ENCODE assay signal across 8 cellular contexts in the genomic region with DNA sequence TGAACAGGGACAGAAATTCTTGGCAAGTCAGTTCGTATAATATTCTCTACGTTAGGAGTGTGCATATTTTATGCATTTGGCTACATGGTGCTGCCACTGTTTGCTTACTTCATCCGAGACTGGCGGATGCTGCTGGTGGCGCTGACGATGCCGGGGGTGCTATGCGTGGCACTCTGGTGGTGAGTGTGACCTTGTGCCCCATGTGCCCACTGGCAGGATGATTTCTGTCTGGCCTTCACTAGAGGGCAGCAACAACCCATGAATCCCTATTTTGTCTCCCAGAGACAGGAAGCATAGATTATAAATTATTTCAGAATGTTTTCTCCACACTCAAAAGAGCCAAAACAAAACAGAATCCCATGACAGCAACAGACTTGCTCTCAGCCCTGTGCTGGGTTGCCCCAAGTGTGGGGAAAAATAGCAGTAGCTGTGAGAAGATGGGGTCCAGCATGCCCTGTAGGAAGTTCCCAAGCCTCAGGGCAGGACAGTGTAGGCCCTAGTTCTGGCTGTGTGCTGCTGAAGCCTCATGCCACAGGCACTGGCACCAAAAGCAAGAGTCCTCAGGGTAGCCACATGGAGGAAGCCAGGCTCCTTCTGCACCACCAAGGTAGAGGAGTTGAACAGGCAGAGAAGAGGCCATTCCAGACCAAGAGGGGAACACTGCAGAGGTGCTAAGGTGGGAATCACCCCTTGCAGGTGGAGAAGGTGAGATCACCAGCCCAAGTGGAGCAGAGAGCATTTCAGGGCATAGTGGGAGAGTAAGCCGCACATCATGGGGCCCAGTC. TPM values are rescaled to one million over a fixed set of nuclear protein-coding genes. Genes with fewer than 3 reads are reported as not detected.
DNase-seq lines count a peak whose midpoint lies in the region; ATAC-seq and TF ChIP-seq lines count a peak whose summit lies in the region.

No MANE protein-coding gene starts in this region.

- H3K4me1 Mint-ChIP-seq in osteocyte (ENCODE audit: unreplicated experiment), result peaks cover 53% of the 10 kb centered on the region

- no peak for TF ChIP-seq EP300 in tibial nerve (IDR thresholded peaks at IDR 0.05)

- intact Hi-C loops in Panc1 (cut with micrococcal nuclease; ENCODE audit: unreplicated experiment), result loop anchor here (1.0 to 10.0 kb wide), 2 partner anchors 116 to 439 kb away; no protein-coding TSS in a partner anchor

- peaks cover 1% of the 10 kb centered on the region for H3K36me3 Mint-ChIP-seq in osteocyte (ENCODE audit: unreplicated experiment)

- H3K36me3 ChIP-seq in Panc1 (ENCODE audit: control insufficient read depth, insufficient read depth, low read length), result no peaks in the 10 kb centered on the region
- H3K36me3 ChIP-seq in tibial nerve, result peaks cover 0 to 23% (median 0%) of the 10 kb centered on the region in 3 donors

- no peak for TF ChIP-seq POLR2A in tibial nerve (IDR thresholded peaks at IDR 0.05)

- H3K9me3 Mint-ChIP-seq in osteocyte (ENCODE audit: unreplicated experiment), result no peaks in the 10 kb centered on the region

- CTCF ChIA-PET in Panc1 (lab: Charles Lee), result interaction anchor here (4.2 kb wide), 1 partner anchor 116 kb away, joined by 20 read pairs; no protein-coding TSS in a partner anchor

- in situ Hi-C loops in Panc1 (cut with HindIII; ENCODE audit: low pct_unique_long_range_greater_than_20kb, low sequenced_read_pairs), result loop anchor here (25.0 kb wide), 1 partner anchor 102 kb away; a partner anchor contains a TSS

- H3K27me3 Mint-ChIP-seq in osteocyte (ENCODE audit: unreplicated experiment), result no peaks in the 10 kb centered on the region

- no TSS peak for BruUV-seq in Panc1 (replicated peaks; lab: Mats Ljungman, UMichigan)

- H3K27me3 ChIP-seq in Panc1 (ENCODE audit: control insufficient read depth, insufficient read depth, low read length), result no peaks in the 10 kb centered on the region
- no peaks in the 10 kb centered on the region for H3K27me3 ChIP-seq in tibial nerve

- POLR2A ChIA-PET in Panc1 (lab: Charles Lee), result no interaction called here

- no peak overlapping the region for H3K27ac ChIP-seq in Panc1 (ENCODE audit: low read length)
- peak overlapping the region in 2 of 4 donors; percentile 37 to 75 for H3K27ac ChIP-seq in tibial nerve

- DNase-seq in DMS 273 (lab: John Stamatoyannopoulos, UW; ENCODE audit: unreplicated experiment) (peak; percentile 78), HFF-Myc (ENCODE audit: extremely low read depth, low read depth) (peak; percentile 53), Panc1 (ENCODE audit: low read depth, low spot score) (no peak), fibroblast of the aortic adventitia (ENCODE audit: low read depth) (peak; percentile 78), osteocyte (ENCODE audit: extremely low spot score, unreplicated experiment) (no peak), tibial nerve (ENCODE audit: low spot score in 2 of 2) (no peak)
- DNase-seq in activated T-helper 9 cell treated with anti-CD3 and anti-CD28 coated beads, Interleukin-2, amount 50 U/mL, for 16 hours (ENCODE audit: low read depth), result peak; percentile 38

- peaks cover 40% of the 10 kb centered on the region for H3K4me1 ChIP-seq in Panc1 (ENCODE audit: control insufficient read depth, insufficient read depth, low read length)
- peaks cover 0 to 45% (median 31%) of the 10 kb centered on the region in 4 donors for H3K4me1 ChIP-seq in tibial nerve

- TF ChIP-seq CTCF in HFF-Myc (IDR thresholded peaks at IDR 0.05; ENCODE audit: low read depth, low read length, missing control alignments) (peak; percentile 67), Panc1 (IDR thresholded peaks at IDR 0.05) (peak; percentile 85), fibroblast of the aortic adventitia (IDR thresholded peaks at IDR 0.05; ENCODE audit: insufficient read depth, low read length) (peak; percentile 77), osteocyte (IDR thresholded peaks at IDR 0.05) (peak; percentile 83), tibial nerve (IDR thresholded peaks at IDR 0.05) (peak; percentile 68 to 81 (median 71))

- H3K27ac Mint-ChIP-seq in osteocyte (ENCODE audit: unreplicated experiment), result peak overlapping the region; percentile 91

- H3K4me3 ChIP-seq in HFF-Myc (replicated peaks; ENCODE audit: low read depth, low read length), result no peak overlapping the region
- H3K4me3 ChIP-seq in Panc1 (ENCODE audit: low read depth in 2 of 2, low read length in 2 of 2), result no peak overlapping the region
- H3K4me3 ChIP-seq in fibroblast of the aortic adventitia (ENCODE audit: low read depth, low read length), result no peak overlapping the region
- H3K4me3 ChIP-seq in tibial nerve, result no peak overlapping the region

- H3K9me3 ChIP-seq in Panc1 (ENCODE audit: control insufficient read depth, insufficient read depth, low read depth, low read length) (no peaks in the 10 kb centered on the region), tibial nerve (no peaks in the 10 kb centered on the region)

- ATAC-seq in Panc1, result peak; percentile 36; the same call in 1 of the 2 replicates
- ATAC-seq in HG03520 (IDR thresholded peaks at IDR 0.05; ENCODE audit: unreplicated experiment), result no peak

- 34 to 40% methylated on average over 9 of the region's 9 CpGs for WGBS in tibial nerve, 2 donors

- H3K4me3 Mint-ChIP-seq in osteocyte (ENCODE audit: unreplicated experiment), result no peak overlapping the region

RNA-seq across cellular contexts. Expression of a gene that starts 16.0 kb away (rescaled TPM):
- total RNA-seq in Panc1 (2021; ENCODE audit: unreplicated experiment) (9.5 TPM), fibroblast of the aortic adventitia (ENCODE audit: low replicate concordance) (6.5 TPM in 2 replicates), osteocyte (6.7 and 9.1 TPM in 2 replicates), tibial nerve (10 to 100 TPM; 11.3 to 19.0 (median 16.3) TPM)
- 7.2 TPM for polyA plus RNA-seq in Panc1 (2012; ENCODE audit: insufficient read length)

Comparison
In these comparisons a context has a peak if more than half of its experiments do, and no peak if none do; other contexts are left out.
1. DNase-seq: peak in DMS 273 (single experiment), HFF-Myc (single experiment), activated T-helper 9 cell treated with anti-CD3 and anti-CD28 coated beads, Interleukin-2, amount 50 U/mL, for 16 hours (single experiment) and fibroblast of the aortic adventitia (single experiment); none in Panc1 (single experiment), osteocyte (single experiment) and tibial nerve (0 of 2).
2. Peak in every context shown above with its lines, with median percentiles within 50 percentile points of each other: CTCF ChIP-seq.